ENCODE assay signal across 14 cellular contexts in genomic region chr1:225691377-225691776, GRCh38. TPM values are rescaled to one million over a fixed set of nuclear protein-coding genes. Genes with fewer than 3 reads are reported as not detected.
DNase-seq lines count a peak whose midpoint lies in the region; ATAC-seq, FAIRE-seq and TF ChIP-seq lines count a peak whose summit lies in the region.
"Had no signal": no experiment of that assay in that cellular context is flagged by ENCODE, and none has a peak within 500 bp of the region (broad histone marks: within the 10 kb centered on the region; RNA-seq: fewer than 3 reads in every experiment).

No MANE protein-coding gene starts in this region.

- intact Hi-C loops in sciatic nerve (cut with DNase I) = no loop called here

- DNase-seq in ELF-1 (ENCODE audit: low read depth, low spot score) (peak; percentile 33), RCC 7860 (ENCODE audit: low spot score) (peak; percentile 96), fibroblast of pulmonary artery (ENCODE audit: low read depth) (peak; percentile 26), retinal pigment epithelial cell (ENCODE audit: low read depth) (peak; percentile 20), NCI-H2227 treated with DMSO at 0.1 percent for 48 hours (lab: John Stamatoyannopoulos, UW) (no peak), NCI-H345 (lab: John Stamatoyannopoulos, UW) (no peak), sciatic nerve (ENCODE audit: low spot score) (no peak)
- no peak for DNase-seq in activated T-cell treated with anti-CD3 and anti-CD28 coated beads, Interleukin-2, amount 50 U/mL, for 1 hour
- DNase-seq: activated CD4-positive, alpha-beta memory T cell treated with anti-CD3 and anti-CD28 coated beads for 36 hours; COR-L47; Kasumi-1; NCI-H524 had no signal

- ATAC-seq in sciatic nerve = no peak
- ATAC-seq: activated naive CD4-positive, alpha-beta T cell treated with anti-CD3 and anti-CD28 coated beads, Interleukin-2, amount 50 U/mL, for 72 hours had no signal

- FAIRE-seq in RCC 7860 (lab: Jason Lieb, UNC) = no peak
- FAIRE-seq: GM12891 had no signal

- H3K4me3 ChIP-seq in fibroblast of pulmonary artery (replicated peaks; ENCODE audit: low read depth, low read length) (no peak overlapping the region), retinal pigment epithelial cell (ENCODE audit: low read length) (no peak overlapping the region)

- no peak for TF ChIP-seq CTCF in fibroblast of pulmonary artery (IDR thresholded peaks at IDR 0.05; ENCODE audit: low read length, missing control alignments)
- no peak for TF ChIP-seq CTCF in retinal pigment epithelial cell (conservative IDR thresholded peaks at IDR 0.05; ENCODE audit: low read depth, low read length)

RNA-seq across cellular contexts. Expression of gene ENAH, which starts 38.5 kb away (rescaled TPM):
- 80.8 TPM for total RNA-seq in sciatic nerve

Comparison
In these comparisons a context has a peak if more than half of its experiments do, and no peak if none do; other contexts are left out.
1. DNase-seq: peak in ELF-1 (single experiment), RCC 7860 (single experiment), fibroblast of pulmonary artery (single experiment) and retinal pigment epithelial cell (single experiment); none in activated T-cell treated with anti-CD3 and anti-CD28 coated beads, Interleukin-2, amount 50 U/mL, for 1 hour (single experiment), NCI-H2227 treated with DMSO at 0.1 percent for 48 hours (single experiment), NCI-H345 (single experiment) and sciatic nerve (single experiment).